1 cellular context compared by ENCODE assay signal in the genomic region with DNA sequence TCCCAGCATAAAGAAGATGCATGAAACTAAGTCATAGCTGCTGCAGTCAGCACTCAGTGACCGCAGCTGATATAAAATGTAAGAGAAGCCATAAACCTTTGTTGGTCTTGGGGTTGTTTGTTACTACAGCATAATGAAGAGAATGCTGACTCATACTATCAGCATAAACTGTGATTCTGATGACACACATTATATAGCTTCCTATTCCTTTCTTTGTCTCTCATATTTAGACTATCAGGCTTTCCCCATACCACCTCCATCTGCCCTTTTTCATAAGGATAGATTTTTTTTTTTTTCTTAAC.
A peak's percentile ranks its signal among the peaks of the same experiment; 100 is the strongest.
TF ChIP-seq lines count a peak whose summit lies in the region.

No MANE protein-coding gene starts in this region.

TF ChIP-seq in K562, 482 proteins besides CTCF, POLR2A, EP300 and RAD21 (continued from another document):
- TF ChIP-seq, protein P1, sequence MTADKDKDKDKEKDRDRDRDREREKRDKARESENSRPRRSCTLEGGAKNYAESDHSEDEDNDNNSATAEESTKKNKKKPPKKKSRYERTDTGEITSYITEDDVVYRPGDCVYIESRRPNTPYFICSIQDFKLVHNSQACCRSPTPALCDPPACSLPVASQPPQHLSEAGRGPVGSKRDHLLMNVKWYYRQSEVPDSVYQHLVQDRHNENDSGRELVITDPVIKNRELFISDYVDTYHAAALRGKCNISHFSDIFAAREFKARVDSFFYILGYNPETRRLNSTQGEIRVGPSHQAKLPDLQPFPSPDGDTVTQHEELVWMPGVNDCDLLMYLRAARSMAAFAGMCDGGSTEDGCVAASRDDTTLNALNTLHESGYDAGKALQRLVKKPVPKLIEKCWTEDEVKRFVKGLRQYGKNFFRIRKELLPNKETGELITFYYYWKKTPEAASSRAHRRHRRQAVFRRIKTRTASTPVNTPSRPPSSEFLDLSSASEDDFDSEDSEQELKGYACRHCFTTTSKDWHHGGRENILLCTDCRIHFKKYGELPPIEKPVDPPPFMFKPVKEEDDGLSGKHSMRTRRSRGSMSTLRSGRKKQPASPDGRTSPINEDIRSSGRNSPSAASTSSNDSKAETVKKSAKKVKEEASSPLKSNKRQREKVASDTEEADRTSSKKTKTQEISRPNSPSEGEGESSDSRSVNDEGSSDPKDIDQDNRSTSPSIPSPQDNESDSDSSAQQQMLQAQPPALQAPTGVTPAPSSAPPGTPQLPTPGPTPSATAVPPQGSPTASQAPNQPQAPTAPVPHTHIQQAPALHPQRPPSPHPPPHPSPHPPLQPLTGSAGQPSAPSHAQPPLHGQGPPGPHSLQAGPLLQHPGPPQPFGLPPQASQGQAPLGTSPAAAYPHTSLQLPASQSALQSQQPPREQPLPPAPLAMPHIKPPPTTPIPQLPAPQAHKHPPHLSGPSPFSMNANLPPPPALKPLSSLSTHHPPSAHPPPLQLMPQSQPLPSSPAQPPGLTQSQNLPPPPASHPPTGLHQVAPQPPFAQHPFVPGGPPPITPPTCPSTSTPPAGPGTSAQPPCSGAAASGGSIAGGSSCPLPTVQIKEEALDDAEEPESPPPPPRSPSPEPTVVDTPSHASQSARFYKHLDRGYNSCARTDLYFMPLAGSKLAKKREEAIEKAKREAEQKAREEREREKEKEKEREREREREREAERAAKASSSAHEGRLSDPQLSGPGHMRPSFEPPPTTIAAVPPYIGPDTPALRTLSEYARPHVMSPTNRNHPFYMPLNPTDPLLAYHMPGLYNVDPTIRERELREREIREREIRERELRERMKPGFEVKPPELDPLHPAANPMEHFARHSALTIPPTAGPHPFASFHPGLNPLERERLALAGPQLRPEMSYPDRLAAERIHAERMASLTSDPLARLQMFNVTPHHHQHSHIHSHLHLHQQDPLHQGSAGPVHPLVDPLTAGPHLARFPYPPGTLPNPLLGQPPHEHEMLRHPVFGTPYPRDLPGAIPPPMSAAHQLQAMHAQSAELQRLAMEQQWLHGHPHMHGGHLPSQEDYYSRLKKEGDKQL (CRISPR knock-in tag; IDR thresholded peaks at IDR 0.05; ENCODE audit: borderline replicate concordance), result no peak
- no peak for TF ChIP-seq CBFA2T2 (conservative IDR thresholded peaks at IDR 0.05)
- peak; percentile 20 for TF ChIP-seq RBM25 (IDR thresholded peaks at IDR 0.05; ENCODE audit: low read depth, low read length, severe bottlenecking)
- 0 out of 4 replicates have a peak, but pooled peaks of 1 of the 2 experiments have one; percentile 5 for TF ChIP-seq KDM1A (IDR thresholded peaks at IDR 0.05)
- no peak for TF ChIP-seq ZFP1 (CRISPR knock-in tag; IDR thresholded peaks at IDR 0.05)
- TF ChIP-seq MAFG (tag; conservative IDR thresholded peaks at IDR 0.05), result peak; percentile 97
- TF ChIP-seq ZFX (CRISPR knock-in tag; IDR thresholded peaks at IDR 0.05), result no peak
- TF ChIP-seq, protein P2, sequence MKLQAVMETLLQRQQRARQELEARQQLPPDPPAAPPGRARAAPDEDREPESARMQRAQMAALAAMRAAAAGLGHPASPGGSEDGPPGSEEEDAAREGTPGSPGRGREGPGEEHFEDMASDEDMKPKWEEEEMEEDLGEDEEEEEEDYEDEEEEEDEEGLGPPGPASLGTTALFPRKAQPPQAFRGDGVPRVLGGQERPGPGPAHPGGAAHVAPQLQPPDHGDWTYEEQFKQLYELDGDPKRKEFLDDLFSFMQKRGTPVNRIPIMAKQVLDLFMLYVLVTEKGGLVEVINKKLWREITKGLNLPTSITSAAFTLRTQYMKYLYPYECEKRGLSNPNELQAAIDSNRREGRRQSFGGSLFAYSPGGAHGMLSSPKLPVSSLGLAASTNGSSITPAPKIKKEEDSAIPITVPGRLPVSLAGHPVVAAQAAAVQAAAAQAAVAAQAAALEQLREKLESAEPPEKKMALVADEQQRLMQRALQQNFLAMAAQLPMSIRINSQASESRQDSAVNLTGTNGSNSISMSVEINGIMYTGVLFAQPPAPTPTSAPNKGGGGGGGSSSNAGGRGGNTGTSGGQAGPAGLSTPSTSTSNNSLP (IDR thresholded peaks at IDR 0.05; ENCODE audit: borderline replicate concordance, low read depth, low read length), result peak; percentile 48; the same call in 1 of the 2 replicates
- TF ChIP-seq, protein P3, sequence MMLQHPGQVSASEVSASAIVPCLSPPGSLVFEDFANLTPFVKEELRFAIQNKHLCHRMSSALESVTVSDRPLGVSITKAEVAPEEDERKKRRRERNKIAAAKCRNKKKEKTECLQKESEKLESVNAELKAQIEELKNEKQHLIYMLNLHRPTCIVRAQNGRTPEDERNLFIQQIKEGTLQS (IDR thresholded peaks at IDR 0.05), result peak; percentile 51
- TF ChIP-seq, protein P3 (CRISPR knock-in tag; conservative IDR thresholded peaks at IDR 0.05), result no peak
- TF ChIP-seq NFE2 (IDR thresholded peaks at IDR 0.05; ENCODE audit: low read depth), result peak; percentile 83
- TF ChIP-seq HIVEP1 (CRISPR knock-in tag; IDR thresholded peaks at IDR 0.05), result no peak
- no peak for TF ChIP-seq ETV5 (CRISPR knock-in tag; IDR thresholded peaks at IDR 0.05; ENCODE audit: low read depth)
- TF ChIP-seq TRIM28 (IDR thresholded peaks at IDR 0.05), result peak; percentile 49; the same call in 1 of the 2 replicates
- 0 out of 2 replicates have a peak, but pooled peaks have one; percentile 6 for TF ChIP-seq HDAC2 (IDR thresholded peaks at IDR 0.05)
TF ChIP-seq in K562: peak in this region for 15.
